ENCODE assay signal across 29 cellular contexts in the genomic region with DNA sequence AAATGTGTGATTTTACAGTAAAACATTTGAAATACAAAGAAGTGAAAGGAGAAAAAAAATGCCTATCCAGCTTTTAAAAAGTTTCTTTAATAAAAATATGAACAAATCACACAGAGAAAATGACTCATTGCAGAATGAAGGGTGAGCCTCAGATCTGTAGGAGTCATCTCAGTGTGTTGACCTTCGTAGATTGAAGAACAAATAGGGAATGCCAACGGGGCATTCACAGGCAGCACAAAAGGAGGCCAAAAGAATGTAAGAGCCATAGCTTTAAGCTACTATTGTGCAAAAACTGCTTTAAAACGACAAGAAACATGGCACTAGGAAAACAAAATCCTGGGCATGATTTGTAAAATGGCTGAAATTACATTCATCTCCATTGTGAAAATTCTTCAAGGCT.
"Had no signal": no experiment of that assay in that cellular context is flagged by ENCODE, and none has a peak within 500 bp of the region (broad histone marks: within the 10 kb centered on the region; RNA-seq: fewer than 3 reads in every experiment).

No MANE protein-coding gene starts in this region.

- DNase-seq: activated CD4-positive, alpha-beta T cell treated with anti-CD3 and anti-CD28 coated beads for 36 hours; activated CD4-positive, CD25-positive, alpha-beta regulatory T cell; activated CD8-positive, alpha-beta memory T cell treated with anti-CD3 and anti-CD28 coated beads, Interleukin-2, amount 10 ng/mL, durations not matched to agents 7 days and 5 days; activated CD8-positive, alpha-beta T cell treated with anti-CD3 and anti-CD28 coated beads, Interleukin-2, amount 10 ng/mL, durations not matched to agents 7 days and 5 days; activated naive CD8-positive, alpha-beta T cell treated with anti-CD3 and anti-CD28 coated beads, Interleukin-2, amount 50 U/mL, for 24 hours; activated T-cell treated with anti-CD3 and anti-CD28 coated beads, Interleukin-2, amount 50 U/mL, for 48 hours; anterior cingulate cortex; heart left ventricle; left ventricle myocardium inferior; mesendoderm; psoas muscle; sigmoid colon; stimulated activated CD4-positive, alpha-beta T cell treated with anti-CD3 and anti-CD28 coated beads, Interleukin-1b, Interleukin-23, amount 100 ng/mL, for 48 hours; stimulated activated CD4-positive, alpha-beta T cell treated with anti-CD3 and anti-CD28 coated beads, Interleukin-4, amount 100 ng/mL, for 4 hours; stimulated activated CD8-positive, alpha-beta memory T cell treated with anti-CD3 and anti-CD28 coated beads, Interleukin-4, amount 100 ng/mL, for 48 hours; stimulated activated naive CD8-positive, alpha-beta T cell treated with anti-CD3 and anti-CD28 coated beads, Interleukin-15, amount 100 ng/mL, for 72 hours; substantia nigra; T-helper 1 cell; upper lobe of left lung had no signal

- ATAC-seq: activated CD4-positive, alpha-beta T cell treated with anti-CD3 and anti-CD28 coated beads for 36 hours; activated CD8-positive, alpha-beta memory T cell treated with anti-CD3 and anti-CD28 coated beads, Interleukin-2, amount 10 ng/mL, durations not matched to agents 7 days and 5 days; activated CD8-positive, alpha-beta T cell treated with anti-CD3 and anti-CD28 coated beads, Interleukin-2, amount 10 ng/mL, durations not matched to agents 7 days and 5 days; activated naive CD8-positive, alpha-beta T cell treated with anti-CD3 and anti-CD28 coated beads, Interleukin-2, amount 50 U/mL, for 24 hours; esophagus mucosa; foreskin keratinocyte; heart left ventricle; psoas muscle; stimulated activated memory B cell treated with anti-CD40 and anti-IgM and Interleukin-4, amounts not matched to agents 10 μg/mL and 1 μg/mL and 100 μg/mL, for 72 hours; stimulated activated naive CD8-positive, alpha-beta T cell treated with anti-CD3 and anti-CD28 coated beads, Interleukin-15, amount 100 ng/mL, for 72 hours had no signal

- H3K27ac Mint-ChIP-seq: activated CD4-positive, alpha-beta T cell treated with anti-CD3 and anti-CD28 coated beads for 36 hours; activated CD8-positive, alpha-beta memory T cell treated with anti-CD3 and anti-CD28 coated beads, Interleukin-2, amount 10 ng/mL, durations not matched to agents 7 days and 5 days; activated CD8-positive, alpha-beta T cell treated with anti-CD3 and anti-CD28 coated beads, Interleukin-2, amount 10 ng/mL, durations not matched to agents 7 days and 5 days; activated naive CD4-positive, alpha-beta T cell treated with anti-CD3 and anti-CD28 coated beads, Interleukin-2, amount 50 U/mL, for 24 hours; activated naive CD8-positive, alpha-beta T cell treated with anti-CD3 and anti-CD28 coated beads, Interleukin-2, amount 50 U/mL, for 24 hours; activated T-helper 2 cell treated with anti-CD3 and anti-CD28 coated beads, Interferon-gamma antibody, Interleukin-2, Interleukin-4, amounts not matched to agents 10 μg/mL and 5 μg/mL and 100 μg/mL, durations not matched to agents 14 hours and 24 hours and 36 hours; nephron; stimulated activated memory B cell treated with anti-CD40 and anti-IgM and Interleukin-4, amounts not matched to agents 10 μg/mL and 1 μg/mL and 100 μg/mL, for 72 hours; T-helper 2 cell treated with Interferon-gamma antibody and Interleukin-4, amounts not matched to agents 5 μg/mL and 100 μg/mL, for 36 hours had no signal

- H3K79me2 ChIP-seq: parathyroid adenoma had no signal

- H2AFZ ChIP-seq: parathyroid adenoma had no signal

- H3K4me3 Mint-ChIP-seq: activated CD4-positive, alpha-beta T cell treated with anti-CD3 and anti-CD28 coated beads for 36 hours; activated CD8-positive, alpha-beta memory T cell treated with anti-CD3 and anti-CD28 coated beads, Interleukin-2, amount 10 ng/mL, durations not matched to agents 7 days and 5 days; activated CD8-positive, alpha-beta T cell treated with anti-CD3 and anti-CD28 coated beads, Interleukin-2, amount 10 ng/mL, durations not matched to agents 7 days and 5 days; activated naive CD4-positive, alpha-beta T cell treated with anti-CD3 and anti-CD28 coated beads, Interleukin-2, amount 50 U/mL, for 24 hours; activated naive CD8-positive, alpha-beta T cell treated with anti-CD3 and anti-CD28 coated beads, Interleukin-2, amount 50 U/mL, for 24 hours; nephron; stimulated activated memory B cell treated with anti-CD40 and anti-IgM and Interleukin-4, amounts not matched to agents 10 μg/mL and 1 μg/mL and 100 μg/mL, for 72 hours; stimulated activated naive CD8-positive, alpha-beta T cell treated with anti-CD3 and anti-CD28 coated beads, Interleukin-15, amount 100 ng/mL, for 72 hours; T-helper 2 cell treated with Interferon-gamma antibody and Interleukin-4, amounts not matched to agents 5 μg/mL and 100 μg/mL, for 36 hours had no signal

- H3K9me3 ChIP-seq: psoas muscle, sigmoid colon, upper lobe of left lung had no signal

- H3K27me3 ChIP-seq: foreskin keratinocyte, heart left ventricle, sigmoid colon, upper lobe of left lung had no signal

- H3K4me3 ChIP-seq: heart left ventricle, left ventricle myocardium inferior, lung, psoas muscle, sigmoid colon, smooth muscle cell, upper lobe of left lung had no signal

- H3K4me1 ChIP-seq: foreskin keratinocyte, heart left ventricle, left ventricle myocardium inferior, parathyroid adenoma, psoas muscle, sigmoid colon, upper lobe of left lung had no signal

- H3K27ac ChIP-seq: foreskin keratinocyte, heart left ventricle, left ventricle myocardium inferior, parathyroid adenoma, psoas muscle, sigmoid colon, upper lobe of left lung had no signal

- H3K27me3 Mint-ChIP-seq: activated CD8-positive, alpha-beta memory T cell treated with anti-CD3 and anti-CD28 coated beads, Interleukin-2, amount 10 ng/mL, durations not matched to agents 7 days and 5 days had no signal

- H3K4me2 ChIP-seq: smooth muscle cell had no signal

- H3K4me1 Mint-ChIP-seq: activated CD4-positive, alpha-beta T cell treated with anti-CD3 and anti-CD28 coated beads for 36 hours; activated CD8-positive, alpha-beta memory T cell treated with anti-CD3 and anti-CD28 coated beads, Interleukin-2, amount 10 ng/mL, durations not matched to agents 7 days and 5 days; activated naive CD4-positive, alpha-beta T cell treated with anti-CD3 and anti-CD28 coated beads, Interleukin-2, amount 50 U/mL, for 24 hours; activated naive CD8-positive, alpha-beta T cell treated with anti-CD3 and anti-CD28 coated beads, Interleukin-2, amount 50 U/mL, for 24 hours; nephron; stimulated activated memory B cell treated with anti-CD40 and anti-IgM and Interleukin-4, amounts not matched to agents 10 μg/mL and 1 μg/mL and 100 μg/mL, for 72 hours; stimulated activated naive CD8-positive, alpha-beta T cell treated with anti-CD3 and anti-CD28 coated beads, Interleukin-15, amount 100 ng/mL, for 72 hours had no signal

- H3K36me3 Mint-ChIP-seq: activated CD8-positive, alpha-beta memory T cell treated with anti-CD3 and anti-CD28 coated beads, Interleukin-2, amount 10 ng/mL, durations not matched to agents 7 days and 5 days; activated naive CD4-positive, alpha-beta T cell treated with anti-CD3 and anti-CD28 coated beads, Interleukin-2, amount 50 U/mL, for 24 hours; stimulated activated memory B cell treated with anti-CD40 and anti-IgM and Interleukin-4, amounts not matched to agents 10 μg/mL and 1 μg/mL and 100 μg/mL, for 72 hours had no signal

- H3K36me3 ChIP-seq: heart left ventricle, left ventricle myocardium inferior, sigmoid colon, upper lobe of left lung had no signal

- H3K9me3 Mint-ChIP-seq: activated T-helper 2 cell treated with anti-CD3 and anti-CD28 coated beads, Interferon-gamma antibody, Interleukin-2, Interleukin-4, amounts not matched to agents 10 μg/mL and 5 μg/mL and 100 μg/mL, durations not matched to agents 14 hours and 24 hours and 36 hours; stimulated activated naive CD8-positive, alpha-beta T cell treated with anti-CD3 and anti-CD28 coated beads, Interleukin-15, amount 100 ng/mL, for 72 hours; T-helper 2 cell treated with Interferon-gamma antibody and Interleukin-4, amounts not matched to agents 5 μg/mL and 100 μg/mL, for 36 hours had no signal

- H3K9ac ChIP-seq: parathyroid adenoma had no signal
